Comparison of ENCODE assay signal across 8 cellular contexts in the genomic region with DNA sequence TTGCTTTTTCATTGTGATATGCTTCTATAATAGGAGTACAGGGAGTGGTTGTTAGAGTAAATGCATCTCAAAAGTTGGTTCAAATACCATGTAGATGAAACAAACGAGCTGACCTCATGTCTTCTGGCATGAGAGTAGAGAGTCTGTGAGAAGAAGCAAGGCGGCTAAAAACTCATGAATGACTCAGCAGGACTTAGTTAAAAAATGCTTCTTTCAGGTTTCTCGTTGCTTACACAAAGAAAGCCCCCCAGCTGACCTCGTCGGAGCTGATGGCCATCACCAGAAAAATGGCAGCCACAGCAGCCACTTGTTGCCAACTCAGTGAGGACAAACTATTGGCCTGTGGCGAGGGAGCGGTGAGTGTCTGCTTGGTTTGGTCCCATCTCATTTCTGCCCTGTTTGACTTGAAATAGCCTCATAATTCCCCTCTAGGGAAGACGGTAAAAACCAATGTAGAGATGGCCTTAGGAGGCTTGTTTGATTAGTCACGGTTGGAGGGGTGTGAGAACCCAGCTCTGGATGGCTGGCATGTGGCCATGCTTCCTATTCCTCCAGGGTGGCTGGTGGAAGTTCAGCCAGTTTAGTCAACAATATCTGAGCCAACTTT. TPM values are rescaled to one million over a fixed set of nuclear protein-coding genes. Genes with fewer than 3 reads are reported as not detected.
DNase-seq lines count a peak whose midpoint lies in the region; ATAC-seq lines count a peak whose summit lies in the region.

No MANE protein-coding gene starts in this region.

- peak; percentile 66 for DNase-seq in DMS153 (lab: John Stamatoyannopoulos, UW)
- DNase-seq in NCI-H1694 treated with DMSO at 0.1 percent for 48 hours (lab: John Stamatoyannopoulos, UW), result peak; percentile 12
- DNase-seq in astrocyte of the hippocampus (ENCODE audit: low read depth, low spot score), result peak; percentile 90
- peak; percentile 82 for DNase-seq in kidney tubule cell (ENCODE audit: low spot score)
- no peak for DNase-seq in SKM-1 treated with dmso at 0.1 percent for 144 hours (lab: John Stamatoyannopoulos, UW; ENCODE audit: unreplicated experiment)
- DNase-seq in activated naive CD4-positive, alpha-beta T cell treated with anti-CD3 and anti-CD28 coated beads, Interleukin-2, amount 50 U/mL, for 16 hours, result no peak
- DNase-seq in sciatic nerve (ENCODE audit: low spot score), result no peak

- intact Hi-C loops in sciatic nerve (cut with DNase I), result no loop called here

- ATAC-seq in HG03175 (IDR thresholded peaks at IDR 0.05; ENCODE audit: unreplicated experiment) (no peak), sciatic nerve (no peak)

RNA-seq across cellular contexts. Expression of gene AFP, which starts 14.5 kb away (rescaled TPM):
- not detected for total RNA-seq in sciatic nerve

RNA-seq across cellular contexts. Expression of gene AFM, which starts 31.0 kb away (rescaled TPM):
- not detected for total RNA-seq in sciatic nerve

RNA-seq across cellular contexts. Expression of gene ALB, which starts 46.4 kb away (rescaled TPM):
- total RNA-seq in sciatic nerve, result 1.0 TPM

Comparison
In these comparisons a context has a peak if more than half of its experiments do, and no peak if none do; other contexts are left out.
1. DNase-seq: peak in DMS153 (single experiment), NCI-H1694 treated with DMSO at 0.1 percent for 48 hours (single experiment), astrocyte of the hippocampus (single experiment) and kidney tubule cell (single experiment); none in SKM-1 treated with dmso at 0.1 percent for 144 hours (single experiment), activated naive CD4-positive, alpha-beta T cell treated with anti-CD3 and anti-CD28 coated beads, Interleukin-2, amount 50 U/mL, for 16 hours (single experiment) and sciatic nerve (single experiment).